22 cellular contexts compared by ENCODE assay signal in genomic region chr2:222076978-222077690, GRCh38.
DNase-seq lines count a peak whose midpoint lies in the region; ATAC-seq, FAIRE-seq and TF ChIP-seq lines count a peak whose summit lies in the region.
"Had no signal": no experiment of that assay in that cellular context is flagged by ENCODE, and none has a peak within 500 bp of the region (broad histone marks: within the 10 kb centered on the region; RNA-seq: fewer than 3 reads in every experiment).

No MANE protein-coding gene starts in this region.

- H3K4me2 ChIP-seq in OCI-LY7 (ENCODE audit: low read length) (no peak overlapping the region), HepG2 (ENCODE audit: low read depth, low read length) (no peak overlapping the region)

- no peak overlapping the region for H3K27ac ChIP-seq in brain microvascular endothelial cell
- no peak overlapping the region for H3K27ac ChIP-seq in OCI-LY7 (ENCODE audit: low read depth, low read length, poor library complexity, severe bottlenecking)
- H3K27ac ChIP-seq in HepG2 (ENCODE audit: extremely low read length, insufficient read depth, low read length): no peak overlapping the region

- no peak for ATAC-seq in HG03045 (IDR thresholded peaks at IDR 0.05; ENCODE audit: unreplicated experiment)
- no peak for ATAC-seq in omental fat pad (ENCODE audit: low FRiP score)
- no peak for ATAC-seq in HepG2
- ATAC-seq: T-helper 17 cell had no signal

- no peaks in the 10 kb centered on the region for H3K36me3 ChIP-seq in brain microvascular endothelial cell (replicated peaks)
- no peaks in the 10 kb centered on the region for H3K36me3 ChIP-seq in OCI-LY7 (ENCODE audit: insufficient read depth, low read length)
- no peaks in the 10 kb centered on the region for H3K36me3 ChIP-seq in HepG2 (replicated peaks in 1 of 2; ENCODE audit: control insufficient read depth in 1 of 2, insufficient read depth in 2 of 2, low read length in 2 of 2)

- no peak for TF ChIP-seq EP300 in HepG2 (IDR thresholded peaks at IDR 0.05; ENCODE audit: low read depth in 2 of 2, low read length in 2 of 2)
- no peak for TF ChIP-seq EP300 in HepG2 (CRISPR knock-in tag; IDR thresholded peaks at IDR 0.05; ENCODE audit: borderline replicate concordance)

- peak; percentile 41 for DNase-seq in EL
- peak; percentile 89 for DNase-seq in LHCN-M2 (ENCODE audit: low read depth)
- DNase-seq in NOMO-1 treated with dmso at 0.1 percent for 144 hours (lab: John Stamatoyannopoulos, UW; ENCODE audit: unreplicated experiment): peak; percentile 45
- no peak for DNase-seq in brain microvascular endothelial cell
- DNase-seq in OCI-LY7 (ENCODE audit: low spot score): no peak
- no peak for DNase-seq in omental fat pad (ENCODE audit: low spot score)
- DNase-seq in HepG2 (ENCODE audit: low spot score): no peak
- DNase-seq: activated CD4-positive, alpha-beta memory T cell treated with anti-CD3 and anti-CD28 coated beads, Interleukin-2, amount 10 ng/mL, durations not matched to agents 7 days and 5 days; activated naive CD4-positive, alpha-beta T cell treated with anti-CD3 and anti-CD28 coated beads for 36 hours; CD4-positive, CD25-positive, alpha-beta regulatory T cell; foreskin melanocyte; hypothalamus; Kasumi-1; NCI-H1436 treated with DMSO at 0.1 percent for 48 hours; NCI-H446; SHP77; stimulated activated CD4-positive, alpha-beta T cell treated with anti-CD3 and anti-CD28 coated beads, Interleukin-12 subunit alpha, Interleukin-12 subunit beta, amount 100 ng/mL, for 4 hours; T-helper 17 cell had no signal

- no peak overlapping the region for H3K9ac ChIP-seq in HepG2 (ENCODE audit: insufficient read depth, low read depth, low read length)

- no peak overlapping the region for H2AFZ ChIP-seq in OCI-LY7 (ENCODE audit: low read length)
- H2AFZ ChIP-seq in HepG2 (ENCODE audit: low read length): no peak overlapping the region

- H3K9me3 ChIP-seq in OCI-LY7 (ENCODE audit: low read length) (no peaks in the 10 kb centered on the region), HepG2 (ENCODE audit: low read length) (no peaks in the 10 kb centered on the region)

- H3K4me3 ChIP-seq in brain microvascular endothelial cell (ENCODE audit: low read depth, low read length) (no peak overlapping the region), OCI-LY7 (ENCODE audit: low read depth, low read length, poor library complexity, severe bottlenecking) (no peak overlapping the region), HepG2 (replicated peaks in 1 of 3; ENCODE audit: insufficient read depth in 1 of 3, low read depth in 2 of 3, low read length in 3 of 3) (no peak overlapping the region)
- H3K4me3 ChIP-seq: lung had no signal

- POLR2A ChIA-PET in OCI-LY7 (lab: Charles Lee): interaction anchor here (0.7 to 1.0 kb wide), 3 partner anchors 10 to 350 kb away, joined by 3 to 4 read pairs (median 3); no protein-coding TSS in a partner anchor
- POLR2A ChIA-PET in HepG2 (lab: Yijun Ruan, JAX): no interaction called here

- no peak for TF ChIP-seq POLR2A in HepG2 (IDR thresholded peaks at IDR 0.05; ENCODE audit: insufficient read depth in 1 of 2, low read depth in 2 of 2, low read length in 2 of 2)

- FAIRE-seq in HepG2 (lab: Jason Lieb, UNC): no peak
- FAIRE-seq: H54, islet of Langerhans had no signal

- no peak for TF ChIP-seq RAD21 in HepG2 (CRISPR knock-in tag; IDR thresholded peaks at IDR 0.05)

- H3K4me1 ChIP-seq in OCI-LY7 (ENCODE audit: insufficient read depth, low read length, poor library complexity, severe bottlenecking) (no peaks in the 10 kb centered on the region), HepG2 (ENCODE audit: insufficient read depth, low read length) (no peaks in the 10 kb centered on the region)

- H3K9me2 ChIP-seq in OCI-LY7 (ENCODE audit: insufficient read depth, low read length): no peaks in the 10 kb centered on the region

- H3K27me3 ChIP-seq in brain microvascular endothelial cell (replicated peaks) (no peaks in the 10 kb centered on the region), HepG2 (ENCODE audit: control insufficient read depth in 1 of 2, insufficient read depth in 2 of 2, low read length in 2 of 2) (peaks cover 1 to 11% of the 10 kb centered on the region in 2 experiments; a peak in 2 of 5 replicates)

- in situ Hi-C loops in brain microvascular endothelial cell (cut with HindIII; ENCODE audit: low pct_ligation_motif_present, low sequenced_read_pairs) (no loop called here), HepG2 (cut with HindIII; ENCODE audit: extremely low pct_ligation_motif_present, low pct_unique_long_range_greater_than_20kb) (no loop called here)

- H4K20me1 ChIP-seq in OCI-LY7 (ENCODE audit: insufficient read depth, low read length) (no peaks in the 10 kb centered on the region), HepG2 (ENCODE audit: insufficient read depth, low read length) (no peaks in the 10 kb centered on the region)

- BruUV-seq in OCI-LY7 (replicated peaks; lab: Mats Ljungman, UMichigan) (no TSS peak), HepG2 (replicated peaks; lab: Mats Ljungman, UMichigan) (no TSS peak)

- TF ChIP-seq CTCF in brain microvascular endothelial cell (IDR thresholded peaks at IDR 0.05; ENCODE audit: low read depth, low read length, missing control alignments) (peak; percentile 4), OCI-LY7 (conservative IDR thresholded peaks at IDR 0.05; ENCODE audit: low read length) (no peak), omental fat pad (IDR thresholded peaks at IDR 0.05) (no peak), HepG2 (CRISPR knock-in tag; IDR thresholded peaks at IDR 0.05) (no peak)

- intact Hi-C loops in OCI-LY7 (cut with micrococcal nuclease; ENCODE audit: unreplicated experiment): no loop called here
- intact Hi-C loops in HepG2 (cut with micrococcal nuclease; ENCODE audit: unreplicated experiment): no loop called here

- H3K79me2 ChIP-seq in OCI-LY7 (ENCODE audit: insufficient read depth, low read depth, low read length) (no peaks in the 10 kb centered on the region), HepG2 (ENCODE audit: insufficient read depth, low read length) (no peaks in the 10 kb centered on the region)

- WGBS in HepG2 (ENCODE audit: low lambda C conversion rate): 17% methylated on average over 7 of the region's 7 CpGs

- CTCF ChIA-PET in OCI-LY7 (lab: Charles Lee; ENCODE audit: unreplicated experiment): no interaction called here
- CTCF ChIA-PET in HepG2 (lab: Yijun Ruan, JAX; ENCODE audit: low intra/inter-chr PET ratio, low total read pairs): no interaction called here

TF ChIP-seq in HepG2, 621 proteins besides CTCF, POLR2A, EP300 and RAD21:
- TF ChIP-seq MATR3 (CRISPR knock-in tag; IDR thresholded peaks at IDR 0.05): no peak
- no peak for TF ChIP-seq DR1 (CRISPR knock-in tag; IDR thresholded peaks at IDR 0.05)
- TF ChIP-seq MXD4 (CRISPR knock-in tag; IDR thresholded peaks at IDR 0.05): no peak
- TF ChIP-seq DDIT3 (CRISPR knock-in tag; IDR thresholded peaks at IDR 0.05): no peak
- no peak for TF ChIP-seq FOXC1 (CRISPR knock-in tag; IDR thresholded peaks at IDR 0.05; ENCODE audit: borderline replicate concordance)
- no peak for TF ChIP-seq ZSCAN9 (CRISPR knock-in tag; IDR thresholded peaks at IDR 0.05; ENCODE audit: borderline replicate concordance)
- no peak for TF ChIP-seq RNF2 (conservative IDR thresholded peaks at IDR 0.05; ENCODE audit: low read depth)
- no peak for TF ChIP-seq NFIB (CRISPR knock-in tag; IDR thresholded peaks at IDR 0.05; ENCODE audit: borderline replicate concordance)
- TF ChIP-seq YY1 (IDR thresholded peaks at IDR 0.05; ENCODE audit: insufficient read depth, insufficient replicate concordance, low read depth, low read length): no peak
- no peak for TF ChIP-seq AHR (CRISPR knock-in tag; IDR thresholded peaks at IDR 0.05)
- no peak for TF ChIP-seq FOSL1 (CRISPR knock-in tag; IDR thresholded peaks at IDR 0.05; ENCODE audit: borderline replicate concordance)
- no peak for TF ChIP-seq ZBTB46 (CRISPR knock-in tag; IDR thresholded peaks at IDR 0.05; ENCODE audit: borderline replicate concordance)
- no peak for TF ChIP-seq ZNF724P (CRISPR knock-in tag; IDR thresholded peaks at IDR 0.05; ENCODE audit: borderline replicate concordance)
- no peak for TF ChIP-seq ZNF713 (CRISPR knock-in tag; IDR thresholded peaks at IDR 0.05)

Comparison
In these comparisons a context has a peak if more than half of its experiments do, and no peak if none do; other contexts are left out.
1. DNase-seq: peak in EL (single experiment), LHCN-M2 (single experiment) and NOMO-1 treated with dmso at 0.1 percent for 144 hours (single experiment); none in brain microvascular endothelial cell (single experiment), OCI-LY7 (single experiment), omental fat pad (single experiment) and HepG2 (single experiment).